In genomic region chr22:28560005-28560742, GRCh38 we compare ENCODE assay signal across 13 cellular contexts.
A peak's percentile ranks its signal among the peaks of the same experiment; 100 is the strongest.
DNase-seq lines count a peak whose midpoint lies in the region; ATAC-seq, FAIRE-seq and TF ChIP-seq lines count a peak whose summit lies in the region.
"Had no signal": no experiment of that assay in that cellular context is flagged by ENCODE, and none has a peak within 500 bp of the region (broad histone marks: within the 10 kb centered on the region; RNA-seq: fewer than 3 reads in every experiment).

No MANE protein-coding gene starts in this region.

- no peak for FAIRE-seq in GM12891 (lab: Jason Lieb, UNC)

- no peaks in the 10 kb centered on the region for H3K9me3 ChIP-seq in mammary epithelial cell (replicated peaks; ENCODE audit: insufficient read depth, low read length)

- H3K36me3 ChIP-seq in mammary epithelial cell (ENCODE audit: insufficient read depth, low read length) = no peaks in the 10 kb centered on the region
- H3K36me3 ChIP-seq: spleen had no signal

- no peak overlapping the region for H3K27ac Mint-ChIP-seq in activated T-cell treated with anti-CD3 and anti-CD28 coated beads, Interleukin-2, amount 50 U/mL, for 72 hours
- H3K27ac Mint-ChIP-seq: activated CD4-positive, alpha-beta T cell treated with anti-CD3 and anti-CD28 coated beads for 36 hours had no signal

- in situ Hi-C loops in Caki2 (cut with HindIII; ENCODE audit: low pct_unique_long_range_greater_than_20kb, low sequenced_read_pairs) (no loop called here), mammary epithelial cell (cut with MboI; ENCODE audit: low sequenced_read_pairs in 2 of 2) (no loop called here)

- H2AFZ ChIP-seq in mammary epithelial cell (ENCODE audit: low read depth, low read length) = peak overlapping the region; percentile 8

- TF ChIP-seq POLR2A in GM12891 (IDR thresholded peaks at IDR 0.05; ENCODE audit: low read depth, low read length) = no peak

- no peaks in the 10 kb centered on the region for H3K4me1 Mint-ChIP-seq in activated T-cell treated with anti-CD3 and anti-CD28 coated beads, Interleukin-2, amount 50 U/mL, for 72 hours (ENCODE audit: low read depth)
- H3K4me1 Mint-ChIP-seq: activated CD4-positive, alpha-beta T cell treated with anti-CD3 and anti-CD28 coated beads for 36 hours had no signal

- peaks cover 12% of the 10 kb centered on the region for H3K4me1 ChIP-seq in mammary epithelial cell (ENCODE audit: insufficient read depth, low read length)
- H3K4me1 ChIP-seq: spleen had no signal

- H3K27ac ChIP-seq in mammary epithelial cell (ENCODE audit: insufficient read depth, low read depth, low read length) = no peak overlapping the region
- H3K27ac ChIP-seq: spleen had no signal

- DNase-seq in Caki2 (ENCODE audit: low read depth) (peak; percentile 13), M059J (ENCODE audit: low read depth) (peak; percentile 74), mammary epithelial cell (peak; percentile 50), kidney glomerular epithelial cell (lab: John Stamatoyannopoulos, UW) (peak; percentile 15), GM12891 (ENCODE audit: insufficient read length, low spot score) (no peak)
- DNase-seq in effector CD4-positive, alpha-beta T cell = no peak
- no peak for DNase-seq in activated T-cell treated with anti-CD3 and anti-CD28 coated beads, Interleukin-2, amount 50 U/mL, for 72 hours
- DNase-seq in activated naive CD4-positive, alpha-beta T cell treated with anti-CD3 and anti-CD28 coated beads, Interleukin-2, amount 50 U/mL, for 16 hours = no peak
- DNase-seq: activated CD4-positive, alpha-beta T cell treated with anti-CD3 and anti-CD28 coated beads for 36 hours; activated effector memory CD4-positive, alpha-beta T cell treated with anti-CD3 and anti-CD28 coated beads, Interleukin-2, amount 50 U/mL, for 16 hours; MM.1S; NCI-H446; spleen had no signal

- no peak overlapping the region for H3K4me2 ChIP-seq in mammary epithelial cell (ENCODE audit: insufficient read depth, low read depth, low read length)

- H3K79me2 ChIP-seq in mammary epithelial cell (ENCODE audit: insufficient read depth, low read length) = no peaks in the 10 kb centered on the region

- H3K36me3 Mint-ChIP-seq in activated T-cell treated with anti-CD3 and anti-CD28 coated beads, Interleukin-2, amount 50 U/mL, for 72 hours (ENCODE audit: insufficient read depth in 2 of 2) = no peaks in the 10 kb centered on the region

- intact Hi-C loops in mammary epithelial cell (cut with micrococcal nuclease) = no loop called here

- H3K9me3 Mint-ChIP-seq in activated T-cell treated with anti-CD3 and anti-CD28 coated beads, Interleukin-2, amount 50 U/mL, for 72 hours = peaks cover 2% of the 10 kb centered on the region in 2 donors

- no peak overlapping the region for H3K9ac ChIP-seq in mammary epithelial cell (ENCODE audit: insufficient read depth, low read length)

- H3K4me3 Mint-ChIP-seq in activated T-cell treated with anti-CD3 and anti-CD28 coated beads, Interleukin-2, amount 50 U/mL, for 72 hours = no peak overlapping the region
- H3K4me3 Mint-ChIP-seq: activated CD4-positive, alpha-beta T cell treated with anti-CD3 and anti-CD28 coated beads for 36 hours had no signal

- no peak for TF ChIP-seq CTCF in mammary epithelial cell (conservative IDR thresholded peaks at IDR 0.05 in 1 of 2, IDR thresholded peaks at IDR 0.05 in 1 of 2; ENCODE audit: extremely low read depth in 1 of 2, insufficient read depth in 1 of 2, low read depth in 1 of 2, low read length in 2 of 2)

- WGBS in mammary epithelial cell (ENCODE audit: low coverage, missing lambda C conversion rate) = 93% methylated on average over 1 of the region's 2 CpGs

- CTCF ChIA-PET in mammary epithelial cell (lab: Charles Lee; ENCODE audit: low non-redundant PET) = no interaction called here

- no peak for ATAC-seq in activated T-cell treated with anti-CD3 and anti-CD28 coated beads, Interleukin-2, amount 50 U/mL, for 72 hours (replicated peaks in 1 of 2)
- ATAC-seq: activated CD4-positive, alpha-beta T cell treated with anti-CD3 and anti-CD28 coated beads for 36 hours had no signal

- no peak overlapping the region for H3K4me3 ChIP-seq in mammary epithelial cell (replicated peaks in 1 of 3; ENCODE audit: insufficient read depth in 1 of 3, low read depth in 2 of 3, low read length in 3 of 3)
- H3K4me3 ChIP-seq: spleen had no signal

- BruUV-seq in mammary epithelial cell (replicated peaks; lab: Mats Ljungman, UMichigan) = no TSS peak

- dilution Hi-C loops in mammary epithelial cell (cut with HindIII; ENCODE audit: low sequenced_read_pairs) = no loop called here

- peaks cover 5% of the 10 kb centered on the region for H3K27me3 Mint-ChIP-seq in activated T-cell treated with anti-CD3 and anti-CD28 coated beads, Interleukin-2, amount 50 U/mL, for 72 hours (ENCODE audit: low read depth)

- no peaks in the 10 kb centered on the region for H3K27me3 ChIP-seq in mammary epithelial cell (ENCODE audit: insufficient read depth, low read length)
- H3K27me3 ChIP-seq: spleen had no signal

- no peaks in the 10 kb centered on the region for H4K20me1 ChIP-seq in mammary epithelial cell (ENCODE audit: insufficient read depth, low read length)

TF ChIP-seq in GM12891, 5 proteins besides CTCF, POLR2A, EP300 and RAD21:
- TF ChIP-seq POLR2AphosphoS5 (IDR thresholded peaks at IDR 0.05; ENCODE audit: low read depth, low read length) (no peak), SPI1 (IDR thresholded peaks at IDR 0.05; ENCODE audit: low read depth, low read length) (no peak), PAX5 (IDR thresholded peaks at IDR 0.05; ENCODE audit: insufficient read depth, low read length, severe bottlenecking) (no peak), TAF1 (IDR thresholded peaks at IDR 0.05; ENCODE audit: low read depth, low read length) (no peak), POU2F2 (IDR thresholded peaks at IDR 0.05; ENCODE audit: low read depth, low read length) (no peak)

Comparison
In these comparisons a context has a peak if more than half of its experiments do, and no peak if none do; other contexts are left out.
1. DNase-seq: peak in Caki2 (single experiment), M059J (single experiment), mammary epithelial cell (single experiment) and kidney glomerular epithelial cell (single experiment); none in effector CD4-positive, alpha-beta T cell (single experiment), GM12891 (single experiment), activated T-cell treated with anti-CD3 and anti-CD28 coated beads, Interleukin-2, amount 50 U/mL, for 72 hours (0 of 2) and activated naive CD4-positive, alpha-beta T cell treated with anti-CD3 and anti-CD28 coated beads, Interleukin-2, amount 50 U/mL, for 16 hours (single experiment).